Comparison of ENCODE assay signal across 10 cellular contexts in genomic region chr9:88535932-88536324, GRCh38. TPM values are rescaled to one million over a fixed set of nuclear protein-coding genes. Genes with fewer than 3 reads are reported as not detected.
DNase-seq lines count a peak whose midpoint lies in the region; ATAC-seq lines count a peak whose summit lies in the region.
"Had no signal": no experiment of that assay in that cellular context is flagged by ENCODE, and none has a peak within 500 bp of the region (broad histone marks: within the 10 kb centered on the region; RNA-seq: fewer than 3 reads in every experiment).

No MANE protein-coding gene starts in this region.

- H3K4me3 ChIP-seq in right cardiac atrium (ENCODE audit: low read length): no peak overlapping the region

- ATAC-seq in T-helper 17 cell (no peak), right cardiac atrium (no peak), HG03571 (IDR thresholded peaks at IDR 0.05; ENCODE audit: unreplicated experiment) (no peak), GM19035 (IDR thresholded peaks at IDR 0.05; ENCODE audit: unreplicated experiment) (no peak), HG02973 (IDR thresholded peaks at IDR 0.05; ENCODE audit: unreplicated experiment) (no peak)
- ATAC-seq: gastrocnemius medialis had no signal

- H3K36me3 Mint-ChIP-seq in T-helper 17 cell (ENCODE audit: low read depth): no peaks in the 10 kb centered on the region

- H3K4me1 Mint-ChIP-seq in T-helper 17 cell: peaks cover 12% of the 10 kb centered on the region

- H3K9me3 ChIP-seq in T-helper 17 cell (ENCODE audit: control insufficient read depth, low read length, poor library complexity, severe bottlenecking) (no peaks in the 10 kb centered on the region), right cardiac atrium (ENCODE audit: control insufficient read depth, low read length) (no peaks in the 10 kb centered on the region)
- H3K9me3 ChIP-seq: gastrocnemius medialis had no signal

- peak overlapping the region; percentile 56 for H3K4me3 Mint-ChIP-seq in T-helper 17 cell

- H3K4me1 ChIP-seq in right cardiac atrium (ENCODE audit: control insufficient read depth, insufficient read depth, low read length): peaks cover 4% of the 10 kb centered on the region

- no peak overlapping the region for H3K27ac ChIP-seq in right cardiac atrium (ENCODE audit: low read length)
- H3K27ac ChIP-seq: gastrocnemius medialis had no signal

- H3K27ac Mint-ChIP-seq in T-helper 17 cell: no peak overlapping the region

- H3K27me3 Mint-ChIP-seq in T-helper 17 cell: peaks cover 47% of the 10 kb centered on the region

- 27% methylated on average over 26 of the region's 26 CpGs for WGBS in right cardiac atrium

- no peaks in the 10 kb centered on the region for H3K27me3 ChIP-seq in right cardiac atrium (ENCODE audit: control insufficient read depth, insufficient read depth)

- DNase-seq in Daoy (ENCODE audit: low read depth): peak; percentile 67
- DNase-seq in T-helper 17 cell: no peak
- DNase-seq in right cardiac atrium: peak; percentile 39 to 75 (median 73)
- DNase-seq in retina: peak; percentile 31
- no peak for DNase-seq in COLO668 (lab: John Stamatoyannopoulos, UW; ENCODE audit: unreplicated experiment)
- DNase-seq: gastrocnemius medialis, NCI-H774 had no signal

- intact Hi-C loops in right cardiac atrium (cut with DNase I): no loop called here

RNA-seq across cellular contexts. Expression of gene NXNL2, which starts 0.9 kb away (rescaled TPM):
- 0.89 and 1.4 TPM in 2 replicates for total RNA-seq in Daoy (2014; rRNA removed; shearing (Covaris generic))
- not detected for total RNA-seq in T-helper 17 cell
- under 1 TPM in 2 of 4 donors, not detected in 2; 0.23 to 0.25 TPM for total RNA-seq in right cardiac atrium
- 0.07 TPM for polyA plus RNA-seq in right cardiac atrium
- total RNA-seq: gastrocnemius medialis had no signal

Comparison
In these comparisons a context has a peak if more than half of its experiments do, and no peak if none do; other contexts are left out.
1. DNase-seq: peak in Daoy (single experiment), right cardiac atrium (3 of 3) and retina (single experiment); none in T-helper 17 cell (0 of 3) and COLO668 (single experiment).